ENCODE assay signal across 1 cellular context in genomic region chr12:120228291-120229070, GRCh38.
TF ChIP-seq lines count a peak whose summit lies in the region.

No MANE protein-coding gene starts in this region.

TF ChIP-seq in HCT116, 20 proteins besides CTCF, POLR2A, EP300 and RAD21:
- peak; percentile 6 for TF ChIP-seq YY1 (IDR thresholded peaks at IDR 0.05; ENCODE audit: extremely low read depth, insufficient replicate concordance, low read depth, low read length)
- no peak for TF ChIP-seq CEBPB (IDR thresholded peaks at IDR 0.05; ENCODE audit: low read depth)
- no peak for TF ChIP-seq CBX3 (IDR thresholded peaks at IDR 0.05; ENCODE audit: low read depth)
- no peak for TF ChIP-seq SP1 (IDR thresholded peaks at IDR 0.05; ENCODE audit: low read depth)
- TF ChIP-seq ZNF274 (IDR thresholded peaks at IDR 0.05; ENCODE audit: low read depth, low read length) = no peak
- no peak for TF ChIP-seq FOSL1 (IDR thresholded peaks at IDR 0.05; ENCODE audit: low read depth)
- TF ChIP-seq POLR2AphosphoS5 (IDR thresholded peaks at IDR 0.05; ENCODE audit: low read depth, low read length) = peak; percentile 4; the same call in 1 of the 2 replicates
- TF ChIP-seq TCF7L2 (IDR thresholded peaks at IDR 0.05; ENCODE audit: borderline replicate concordance, extremely low read depth, insufficient read depth, insufficient read length) = no peak
- no peak for TF ChIP-seq MAX (IDR thresholded peaks at IDR 0.05)
- no peak for TF ChIP-seq ATF3 (IDR thresholded peaks at IDR 0.05)
